ENCODE assay signal across 1 cellular context in genomic region chr3:169227911-169228310, GRCh38.
TF ChIP-seq lines count a peak whose summit lies in the region.

No MANE protein-coding gene starts in this region.

TF ChIP-seq in GM12878, 131 proteins besides CTCF, POLR2A, EP300 and RAD21 (continued from another document):
- no peak for TF ChIP-seq BCLAF1 (IDR thresholded peaks at IDR 0.05)
- TF ChIP-seq ZNF687 (IDR thresholded peaks at IDR 0.05): no peak
- TF ChIP-seq HSF1 (IDR thresholded peaks at IDR 0.05; ENCODE audit: low read depth, low read length): no peak
- TF ChIP-seq ZNF217 (IDR thresholded peaks at IDR 0.05): no peak
- peak; percentile 82 for TF ChIP-seq RUNX3 (IDR thresholded peaks at IDR 0.05; ENCODE audit: low read length)
